Comparison of ENCODE assay signal across 8 cellular contexts in the genomic region with DNA sequence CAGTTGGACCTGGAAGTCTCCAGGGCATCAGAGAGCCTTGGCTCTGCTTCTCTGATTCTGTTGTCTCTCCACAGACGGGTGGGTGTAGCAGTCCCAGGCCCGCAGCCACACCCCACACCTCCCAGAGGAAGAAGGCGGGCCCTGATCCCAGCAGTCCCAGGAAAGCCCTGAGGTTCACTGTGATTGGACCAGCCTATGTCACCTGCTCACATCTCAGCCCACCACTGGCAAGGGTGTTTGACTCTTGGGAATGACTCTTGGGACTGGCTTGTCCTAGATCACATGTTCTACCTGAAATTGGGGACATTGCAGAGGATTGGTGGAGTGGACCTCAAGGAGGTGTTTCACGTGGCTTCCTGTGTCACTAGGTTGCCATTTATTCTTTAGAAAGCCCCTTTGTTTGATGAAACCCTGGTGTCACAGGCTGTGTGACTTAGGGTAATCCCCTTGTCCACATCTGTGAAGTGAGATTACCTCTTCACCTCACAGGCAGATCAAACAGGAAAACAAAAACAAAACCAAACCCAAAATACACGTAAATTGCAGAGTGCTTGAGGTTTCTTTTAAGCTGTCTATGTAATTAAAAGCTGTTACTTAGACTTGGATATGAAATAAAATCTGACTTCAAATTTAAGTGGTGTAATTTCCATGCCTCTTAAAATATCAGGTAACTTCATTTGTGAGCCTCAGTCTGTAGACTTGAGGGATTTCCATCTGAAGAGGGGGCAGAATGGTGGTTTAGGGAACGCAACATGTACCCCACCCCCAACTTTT. TPM values are rescaled to one million over a fixed set of nuclear protein-coding genes. Genes with fewer than 3 reads are reported as not detected.
DNase-seq lines count a peak whose midpoint lies in the region; ATAC-seq and TF ChIP-seq lines count a peak whose summit lies in the region.

No MANE protein-coding gene starts in this region.

- ATAC-seq in HG02943 (IDR thresholded peaks at IDR 0.05; ENCODE audit: low read depth, unreplicated experiment), result peak; percentile 98
- ATAC-seq in WTC11, result peak; percentile 31
- peak; percentile 66 for ATAC-seq in mucosa of descending colon
- no peak for ATAC-seq in Right ventricle myocardium superior (ENCODE audit: poor library complexity)

- H3K9me3 Mint-ChIP-seq in WTC11 (no peaks in the 10 kb centered on the region), CD14-positive monocyte (peaks cover 0 to 2% (median 0%) of the 10 kb centered on the region in 7 donors)

- H3K27me3 Mint-ChIP-seq in WTC11 (ENCODE audit: low read depth) (no peaks in the 10 kb centered on the region), CD14-positive monocyte (ENCODE audit: low read depth in 3 of 3) (peaks cover 0 to 2% (median 0%) of the 10 kb centered on the region in 3 donors)

- CTCF ChIA-PET in WTC11 (lab: Charles Lee), result interaction anchor here (0.7 to 2.4 kb wide), 5 partner anchors 8 to 153 kb away, joined by 3 to 6 read pairs (median 3); no protein-coding TSS in a partner anchor

- POLR2A ChIA-PET in WTC11 (lab: Charles Lee), result interaction anchor here (1.0 to 2.0 kb wide), 2 partner anchors 14 to 20 kb away, joined by 5 to 6 read pairs; no protein-coding TSS in a partner anchor

- H3K36me3 Mint-ChIP-seq in WTC11 (no peaks in the 10 kb centered on the region), CD14-positive monocyte (peaks cover 0 to 18% of the 10 kb centered on the region in 2 donors)

- DNase-seq in activated effector memory CD4-positive, alpha-beta T cell treated with anti-CD3 and anti-CD28 coated beads, Interleukin-2, amount 50 U/mL, for 16 hours, result peak; percentile 64
- DNase-seq in activated effector memory CD4-positive, alpha-beta T cell treated with Interleukin-2 at 50 U/mL for 16 hours, result no peak
- DNase-seq in WTC11 (ENCODE audit: low spot score), result no peak
- no peak for DNase-seq in mucosa of descending colon
- DNase-seq in CD14-positive monocyte (ENCODE audit: low spot score), result no peak
- no peak for DNase-seq in Right ventricle myocardium superior
- DNase-seq in A172 (ENCODE audit: low spot score), result no peak

- no peaks in the 10 kb centered on the region for H3K9me3 ChIP-seq in mucosa of descending colon

- H3K27ac Mint-ChIP-seq in WTC11 (peak overlapping the region; percentile 95), CD14-positive monocyte (peak overlapping the region in 2 of 7 donors; percentile 3 to 65)

- H3K4me3 Mint-ChIP-seq in WTC11 (no peak overlapping the region), CD14-positive monocyte (no peak overlapping the region)

- H3K4me3 ChIP-seq in mucosa of descending colon, result no peak overlapping the region

- H3K4me1 ChIP-seq in mucosa of descending colon (ENCODE audit: low read depth), result peaks cover 58% of the 10 kb centered on the region

- intact Hi-C loops in mucosa of descending colon (cut with DNase I, micrococcal nuclease) (no loop called here), CD14-positive monocyte (cut with micrococcal nuclease) (no loop called here), Right ventricle myocardium superior (cut with DNase I) (no loop called here)

- TF ChIP-seq CTCF in WTC11 (IDR thresholded peaks at IDR 0.05) (no peak), mucosa of descending colon (IDR thresholded peaks at IDR 0.05) (no peak), CD14-positive monocyte (IDR thresholded peaks at IDR 0.05) (no peak)

- H3K4me1 Mint-ChIP-seq in WTC11, result peaks cover 71% of the 10 kb centered on the region
- peaks cover 15% of the 10 kb centered on the region for H3K4me1 Mint-ChIP-seq in CD14-positive monocyte

- no peaks in the 10 kb centered on the region for H3K36me3 ChIP-seq in mucosa of descending colon (ENCODE audit: low read depth)

TF ChIP-seq in WTC11, 78 proteins besides CTCF, POLR2A, EP300 and RAD21:
- TF ChIP-seq TCF7 (CRISPR knock-in tag; IDR thresholded peaks at IDR 0.05; ENCODE audit: low read depth) (no peak), IRF2 (CRISPR knock-in tag; IDR thresholded peaks at IDR 0.05; ENCODE audit: borderline replicate concordance, low read depth) (no peak), NR1H2 (CRISPR knock-in tag; IDR thresholded peaks at IDR 0.05) (no peak), USF2 (CRISPR knock-in tag; IDR thresholded peaks at IDR 0.05) (peak; percentile 57)
- TF ChIP-seq, protein P1, sequence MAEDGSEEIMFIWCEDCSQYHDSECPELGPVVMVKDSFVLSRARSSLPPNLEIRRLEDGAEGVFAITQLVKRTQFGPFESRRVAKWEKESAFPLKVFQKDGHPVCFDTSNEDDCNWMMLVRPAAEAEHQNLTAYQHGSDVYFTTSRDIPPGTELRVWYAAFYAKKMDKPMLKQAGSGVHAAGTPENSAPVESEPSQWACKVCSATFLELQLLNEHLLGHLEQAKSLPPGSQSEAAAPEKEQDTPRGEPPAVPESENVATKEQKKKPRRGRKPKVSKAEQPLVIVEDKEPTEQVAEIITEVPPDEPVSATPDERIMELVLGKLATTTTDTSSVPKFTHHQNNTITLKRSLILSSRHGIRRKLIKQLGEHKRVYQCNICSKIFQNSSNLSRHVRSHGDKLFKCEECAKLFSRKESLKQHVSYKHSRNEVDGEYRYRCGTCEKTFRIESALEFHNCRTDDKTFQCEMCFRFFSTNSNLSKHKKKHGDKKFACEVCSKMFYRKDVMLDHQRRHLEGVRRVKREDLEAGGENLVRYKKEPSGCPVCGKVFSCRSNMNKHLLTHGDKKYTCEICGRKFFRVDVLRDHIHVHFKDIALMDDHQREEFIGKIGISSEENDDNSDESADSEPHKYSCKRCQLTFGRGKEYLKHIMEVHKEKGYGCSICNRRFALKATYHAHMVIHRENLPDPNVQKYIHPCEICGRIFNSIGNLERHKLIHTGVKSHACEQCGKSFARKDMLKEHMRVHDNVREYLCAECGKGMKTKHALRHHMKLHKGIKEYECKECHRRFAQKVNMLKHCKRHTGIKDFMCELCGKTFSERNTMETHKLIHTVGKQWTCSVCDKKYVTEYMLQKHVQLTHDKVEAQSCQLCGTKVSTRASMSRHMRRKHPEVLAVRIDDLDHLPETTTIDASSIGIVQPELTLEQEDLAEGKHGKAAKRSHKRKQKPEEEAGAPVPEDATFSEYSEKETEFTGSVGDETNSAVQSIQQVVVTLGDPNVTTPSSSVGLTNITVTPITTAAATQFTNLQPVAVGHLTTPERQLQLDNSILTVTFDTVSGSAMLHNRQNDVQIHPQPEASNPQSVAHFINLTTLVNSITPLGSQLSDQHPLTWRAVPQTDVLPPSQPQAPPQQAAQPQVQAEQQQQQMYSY (CRISPR knock-in tag; IDR thresholded peaks at IDR 0.05), result no peak

RNA-seq across cellular contexts. Expression of gene FLNB, which starts 26.7 kb away (rescaled TPM):
- 107 to 127 TPM (median 107 TPM) in 3 replicates for total RNA-seq in WTC11 (2021)
- total RNA-seq in mucosa of descending colon, result 100 to 1,000 TPM; 256 to 555 (median 357) TPM
- 1 to 10 TPM in 1 of 2 donors, under 1 TPM in 1; 0.47 to 2.1 TPM for polyA plus RNA-seq in CD14-positive monocyte
- total RNA-seq in Right ventricle myocardium superior, result 30.0 TPM
- total RNA-seq in A172 (2014; rRNA removed; shearing (Covaris generic)), result 225 and 260 TPM in 2 replicates
